Comparison of ENCODE assay signal across 8 cellular contexts in the genomic region with DNA sequence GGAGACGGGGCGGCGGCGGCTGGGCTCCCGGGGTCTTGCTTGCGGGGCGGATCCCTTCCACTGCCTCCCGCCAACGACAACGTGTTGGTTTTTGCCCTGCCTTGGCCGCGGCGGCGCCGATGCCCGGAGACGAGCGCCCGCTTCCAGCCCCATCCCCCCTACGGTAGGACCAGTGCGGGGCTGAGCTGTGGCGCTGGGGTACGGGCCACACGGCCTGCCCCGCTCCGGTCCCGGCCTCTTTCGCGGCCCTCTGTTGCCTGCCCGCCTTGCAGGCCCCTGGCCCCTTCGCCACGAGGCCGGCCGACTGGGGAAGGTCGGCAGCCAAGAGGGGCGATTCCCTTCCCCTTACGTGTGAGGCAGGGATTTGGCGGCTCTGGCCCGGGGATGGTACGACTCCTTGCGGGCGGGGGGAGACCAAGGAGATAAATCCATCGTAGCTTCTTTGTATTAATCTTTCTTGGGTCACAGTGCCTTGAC. TPM values are rescaled to one million over a fixed set of nuclear protein-coding genes. Genes with fewer than 3 reads are reported as not detected.
A peak's percentile ranks its signal among the peaks of the same experiment; 100 is the strongest.
DNase-seq lines count a peak whose midpoint lies in the region; ATAC-seq and TF ChIP-seq lines count a peak whose summit lies in the region.

No MANE protein-coding gene starts in this region.

- H3K79me2 ChIP-seq in OCI-LY7 (ENCODE audit: insufficient read depth, low read depth, low read length): peaks cover 62% of the 10 kb centered on the region

- WGBS in adipose tissue, 3 donors: 0 to 1% (median 0%) methylated on average over 38 to 43 of the region's 43 CpGs

- H3K36me3 ChIP-seq in OCI-LY7 (ENCODE audit: insufficient read depth, low read length): peaks cover 49% of the 10 kb centered on the region
- H3K36me3 ChIP-seq in rectal smooth muscle tissue (ENCODE audit: control insufficient read depth, insufficient read depth, low read length): peaks cover 2% of the 10 kb centered on the region

- CTCF ChIA-PET in activated CD4-positive, alpha-beta T cell treated with anti-CD3 and anti-CD28 coated beads for 36 hours (lab: Charles Lee): interaction anchor here (0.6 to 1.8 kb wide), 5 partner anchors 8 to 106 kb away, joined by 3 to 9 read pairs (median 4); no protein-coding TSS in a partner anchor
- CTCF ChIA-PET in OCI-LY7 (lab: Charles Lee; ENCODE audit: unreplicated experiment): interaction anchor here (0.6 to 1.4 kb wide), 2 partner anchors 9 to 35 kb away, joined by 8 to 9 read pairs; a partner anchor contains a TSS

- H3K9me2 ChIP-seq in OCI-LY7 (ENCODE audit: insufficient read depth, low read length): no peaks in the 10 kb centered on the region

- H3K27me3 ChIP-seq in rectal smooth muscle tissue (ENCODE audit: control insufficient read depth, insufficient read depth, low read length): no peaks in the 10 kb centered on the region

- H4K20me1 ChIP-seq in OCI-LY7 (ENCODE audit: insufficient read depth, low read length): peaks cover 41% of the 10 kb centered on the region

- intact Hi-C loops in activated CD4-positive, alpha-beta T cell treated with anti-CD3 and anti-CD28 coated beads for 36 hours (cut with DNase I, micrococcal nuclease): loop anchor here (1.0 to 10.0 kb wide), 14 partner anchors 80 to 742 kb away; a partner anchor contains a TSS
- intact Hi-C loops in OCI-LY7 (cut with micrococcal nuclease; ENCODE audit: unreplicated experiment) (loop anchor here (2.0 kb wide), 2 partner anchors 74 to 82 kb away; no protein-coding TSS in a partner anchor), left ventricle myocardium superior (cut with micrococcal nuclease) (no loop called here)

- peak; percentile 67 for DNase-seq in activated CD4-positive, alpha-beta T cell treated with anti-CD3 and anti-CD28 coated beads for 36 hours
- DNase-seq in activated CD4-positive, alpha-beta T cell treated with anti-CD3 and anti-CD28 coated beads for 1 hour: no peak
- DNase-seq in OCI-LY7 (ENCODE audit: low spot score): peak; percentile 59
- DNase-seq in left ventricle myocardium superior: peak; percentile 60
- no peak for DNase-seq in NCI-H1048 (lab: John Stamatoyannopoulos, UW)

- TF ChIP-seq CTCF in OCI-LY7 (conservative IDR thresholded peaks at IDR 0.05; ENCODE audit: low read length): 0 out of 2 replicates have a peak, but pooled peaks have one; percentile 19

- no peaks in the 10 kb centered on the region for H3K9me3 Mint-ChIP-seq in activated CD4-positive, alpha-beta T cell treated with anti-CD3 and anti-CD28 coated beads for 36 hours (ENCODE audit: low read depth)

- H2AFZ ChIP-seq in OCI-LY7 (ENCODE audit: low read length): no peak overlapping the region

- H3K4me1 ChIP-seq in OCI-LY7 (ENCODE audit: insufficient read depth, low read length, poor library complexity, severe bottlenecking): peaks cover 52% of the 10 kb centered on the region
- peaks cover 23% of the 10 kb centered on the region for H3K4me1 ChIP-seq in rectal smooth muscle tissue (ENCODE audit: control insufficient read depth, insufficient read depth, low read length)

- H3K4me1 Mint-ChIP-seq in activated CD4-positive, alpha-beta T cell treated with anti-CD3 and anti-CD28 coated beads for 36 hours: peaks cover 47% of the 10 kb centered on the region

- H3K27ac Mint-ChIP-seq in activated CD4-positive, alpha-beta T cell treated with anti-CD3 and anti-CD28 coated beads for 36 hours: peak overlapping the region; percentile 94

- H3K9ac ChIP-seq in rectal smooth muscle tissue (ENCODE audit: low read length): peak overlapping the region; percentile 97

- no peaks in the 10 kb centered on the region for H3K9me3 ChIP-seq in OCI-LY7 (ENCODE audit: low read length)

- peak overlapping the region; percentile 94 for H3K4me3 Mint-ChIP-seq in activated CD4-positive, alpha-beta T cell treated with anti-CD3 and anti-CD28 coated beads for 36 hours

- peak overlapping the region; percentile 95 for H3K4me2 ChIP-seq in OCI-LY7 (ENCODE audit: low read length)

- peak; percentile 34 for ATAC-seq in activated CD4-positive, alpha-beta T cell treated with anti-CD3 and anti-CD28 coated beads for 36 hours
- ATAC-seq in HG02885 (IDR thresholded peaks at IDR 0.05; ENCODE audit: poor library complexity, unreplicated experiment): peak; percentile 26
- peak; percentile 22 for ATAC-seq in left ventricle myocardium superior

- no peaks in the 10 kb centered on the region for H3K27me3 Mint-ChIP-seq in activated CD4-positive, alpha-beta T cell treated with anti-CD3 and anti-CD28 coated beads for 36 hours

- H3K27ac ChIP-seq in OCI-LY7 (ENCODE audit: low read depth, low read length, poor library complexity, severe bottlenecking) (peak overlapping the region; percentile 49), adipose tissue (ENCODE audit: low read depth, low read length) (peak overlapping the region; percentile 87), rectal smooth muscle tissue (ENCODE audit: low read depth, low read length) (peak overlapping the region; percentile 96)

- POLR2A ChIA-PET in activated CD4-positive, alpha-beta T cell treated with anti-CD3 and anti-CD28 coated beads for 36 hours (lab: Charles Lee): interaction anchor here (0.6 to 1.8 kb wide), 6 partner anchors 9 to 496 kb away, joined by 3 to 6 read pairs (median 4); a partner anchor contains a TSS
- POLR2A ChIA-PET in OCI-LY7 (lab: Charles Lee): interaction anchor here (0.7 to 1.8 kb wide), 8 partner anchors 9 to 109 kb away, joined by 3 to 8 read pairs (median 4); no protein-coding TSS in a partner anchor

- BruUV-seq in OCI-LY7 (replicated peaks; lab: Mats Ljungman, UMichigan): no TSS peak

- peaks cover 35% of the 10 kb centered on the region for H3K36me3 Mint-ChIP-seq in activated CD4-positive, alpha-beta T cell treated with anti-CD3 and anti-CD28 coated beads for 36 hours (ENCODE audit: low read depth)

- H3K4me3 ChIP-seq in OCI-LY7 (ENCODE audit: low read depth, low read length, poor library complexity, severe bottlenecking): peak overlapping the region; percentile 94
- H3K4me3 ChIP-seq in rectal smooth muscle tissue (ENCODE audit: low read length): peak overlapping the region; percentile 89

RNA-seq across cellular contexts. Expression of a gene that starts 0.5 kb away (rescaled TPM):
- 100 to 1,000 TPM; 441 to 496 TPM for total RNA-seq in activated CD4-positive, alpha-beta T cell treated with anti-CD3 and anti-CD28 coated beads for 36 hours
- 202 and 231 TPM in 2 replicates for total RNA-seq in OCI-LY7 (2014; rRNA removed; shearing (Covaris generic))
- 329 and 345 TPM in 2 replicates for total RNA-seq in OCI-LY7 (2022)
- polyA plus RNA-seq in adipose tissue: 100 to 1,000 TPM; 182 to 223 (median 193) TPM
- total RNA-seq in left ventricle myocardium superior: 172 TPM

RNA-seq across cellular contexts. Expression of a gene that starts 35.2 kb away (rescaled TPM):
- total RNA-seq in activated CD4-positive, alpha-beta T cell treated with anti-CD3 and anti-CD28 coated beads for 36 hours: 1 to 10 TPM; 1.7 to 2.4 TPM
- 41.1 and 48.3 TPM in 2 replicates for total RNA-seq in OCI-LY7 (2014; rRNA removed; shearing (Covaris generic))
- 79.1 and 93.8 TPM in 2 replicates for total RNA-seq in OCI-LY7 (2022)
- polyA plus RNA-seq in adipose tissue: 10 to 100 TPM in 2 of 3 donors, 1 to 10 TPM in 1; 2.3 to 14.0 (median 12.4) TPM
- total RNA-seq in left ventricle myocardium superior: 2.7 TPM

Comparison
In these comparisons a context has a peak if more than half of its experiments do, and no peak if none do; other contexts are left out.
1. DNase-seq: peak in activated CD4-positive, alpha-beta T cell treated with anti-CD3 and anti-CD28 coated beads for 36 hours (single experiment), OCI-LY7 (single experiment) and left ventricle myocardium superior (single experiment); none in activated CD4-positive, alpha-beta T cell treated with anti-CD3 and anti-CD28 coated beads for 1 hour (single experiment) and NCI-H1048 (single experiment).
2. RNA of a gene that starts 35.2 kb away (total RNA-seq): 41.1 to 93.8 TPM in OCI-LY7; 2.7 TPM in left ventricle myocardium superior (single experiment) and 1.7 to 2.4 TPM in activated CD4-positive, alpha-beta T cell treated with anti-CD3 and anti-CD28 coated beads for 36 hours; every median in the first group is over 10 times any median in the second.
3. Peak in every context shown above with its lines, with median percentiles within 50 percentile points of each other: ATAC-seq and H3K27ac ChIP-seq.